In genomic region chr1:68331117-68331865, GRCh38 we compare ENCODE assay signal across 11 cellular contexts.
A peak's percentile ranks its signal among the peaks of the same experiment; 100 is the strongest.
DNase-seq lines count a peak whose midpoint lies in the region; ATAC-seq and TF ChIP-seq lines count a peak whose summit lies in the region.
"Had no signal": no experiment of that assay in that cellular context is flagged by ENCODE, and none has a peak within 500 bp of the region (broad histone marks: within the 10 kb centered on the region; RNA-seq: fewer than 3 reads in every experiment).

No MANE protein-coding gene starts in this region.

- no TSS peak for BruUV-seq in mammary epithelial cell (replicated peaks; lab: Mats Ljungman, UMichigan)

- no peak overlapping the region for H2AFZ ChIP-seq in mammary epithelial cell (ENCODE audit: low read depth, low read length)

- no peak overlapping the region for H3K4me3 ChIP-seq in mammary epithelial cell (replicated peaks in 1 of 3; ENCODE audit: insufficient read depth in 1 of 3, low read depth in 2 of 3, low read length in 3 of 3)
- H3K4me3 ChIP-seq in lung = no peak overlapping the region
- H3K4me3 ChIP-seq in gastrocnemius medialis = no peak overlapping the region
- no peak overlapping the region for H3K4me3 ChIP-seq in effector memory CD4-positive, alpha-beta T cell (ENCODE audit: insufficient read depth, low read depth, low read length, poor library complexity, severe bottlenecking)
- H3K4me3 ChIP-seq: uterus had no signal

- H3K9me3 ChIP-seq in mammary epithelial cell (replicated peaks; ENCODE audit: insufficient read depth, low read length) (no peaks in the 10 kb centered on the region), lung (ENCODE audit: control insufficient read depth in 2 of 2, insufficient read depth in 1 of 2, low read length in 1 of 2) (no peaks in the 10 kb centered on the region), gastrocnemius medialis (no peaks in the 10 kb centered on the region)
- H3K9me3 ChIP-seq in effector memory CD4-positive, alpha-beta T cell (ENCODE audit: control insufficient read depth, low read length) = no peaks in the 10 kb centered on the region
- H3K9me3 ChIP-seq: uterus had no signal

- H3K79me2 ChIP-seq in mammary epithelial cell (ENCODE audit: insufficient read depth, low read length) = no peaks in the 10 kb centered on the region

- H3K4me2 ChIP-seq in mammary epithelial cell (ENCODE audit: insufficient read depth, low read depth, low read length) = no peak overlapping the region

- H3K27ac ChIP-seq in mammary epithelial cell (ENCODE audit: insufficient read depth, low read depth, low read length) (no peak overlapping the region), lung (ENCODE audit: low read depth in 1 of 2, low read length in 1 of 2) (no peak overlapping the region), gastrocnemius medialis (no peak overlapping the region)
- no peak overlapping the region for H3K27ac ChIP-seq in effector memory CD4-positive, alpha-beta T cell (ENCODE audit: insufficient read depth, low read length, poor library complexity, severe bottlenecking)
- H3K27ac ChIP-seq: uterus had no signal

- intact Hi-C loops in mammary epithelial cell (cut with micrococcal nuclease) = loop anchor here (5.0 kb wide), 1 partner anchor 99 kb away; the partner anchor contains the start of gene WLS
- intact Hi-C loops in gastrocnemius medialis (cut with DNase I; ENCODE audit: low total_unique reads) = no loop called here

- peaks cover 2% of the 10 kb centered on the region for H3K27me3 ChIP-seq in mammary epithelial cell (ENCODE audit: insufficient read depth, low read length)
- no peaks in the 10 kb centered on the region for H3K27me3 ChIP-seq in lung (ENCODE audit: control insufficient read depth, insufficient read depth)
- H3K27me3 ChIP-seq in gastrocnemius medialis = no peaks in the 10 kb centered on the region
- no peaks in the 10 kb centered on the region for H3K27me3 ChIP-seq in effector memory CD4-positive, alpha-beta T cell (replicated peaks; ENCODE audit: control insufficient read depth, insufficient read depth, low read length, poor library complexity, severe bottlenecking)
- H3K27me3 ChIP-seq: uterus had no signal

- H4K20me1 ChIP-seq in mammary epithelial cell (ENCODE audit: insufficient read depth, low read length) = no peaks in the 10 kb centered on the region

- dilution Hi-C loops in mammary epithelial cell (cut with HindIII; ENCODE audit: low sequenced_read_pairs) = loop anchor here (25.0 kb wide), 1 partner anchor 469 kb away; no protein-coding TSS in a partner anchor

- TF ChIP-seq POLR2A in gastrocnemius medialis (IDR thresholded peaks at IDR 0.05) = no peak

- ATAC-seq in lung (ENCODE audit: insufficient read depth, low FRiP score) = peak; percentile 34
- no peak for ATAC-seq in gastrocnemius medialis
- ATAC-seq in GM19395 (IDR thresholded peaks at IDR 0.05; ENCODE audit: unreplicated experiment) = no peak

- TF ChIP-seq CTCF in mammary epithelial cell (conservative IDR thresholded peaks at IDR 0.05 in 1 of 2, IDR thresholded peaks at IDR 0.05 in 1 of 2; ENCODE audit: extremely low read depth in 1 of 2, insufficient read depth in 1 of 2, low read depth in 1 of 2, low read length in 2 of 2) (no peak), lung (IDR thresholded peaks at IDR 0.05; ENCODE audit: control extremely low read depth, extremely low read depth) (no peak), gastrocnemius medialis (IDR thresholded peaks at IDR 0.05 in 4 of 5, conservative IDR thresholded peaks at IDR 0.05 in 1 of 5) (no peak)

- DNase-seq in DMS 273 (lab: John Stamatoyannopoulos, UW; ENCODE audit: unreplicated experiment) = peak; percentile 65
- DNase-seq in MV-4-11 (lab: John Stamatoyannopoulos, UW) = peak; percentile 25
- peak; percentile 89 for DNase-seq in mammary epithelial cell
- no peak for DNase-seq in lung (ENCODE audit: low spot score)
- no peak for DNase-seq in gastrocnemius medialis
- DNase-seq in effector memory CD4-positive, alpha-beta T cell = no peak
- no peak for DNase-seq in NAMALWA (ENCODE audit: low spot score)
- DNase-seq: GF-D8, NCI-H2029 treated with DMSO at 0.1 percent for 48 hours, uterus had no signal

- H3K36me3 ChIP-seq in mammary epithelial cell (ENCODE audit: insufficient read depth, low read length) = no peaks in the 10 kb centered on the region
- no peaks in the 10 kb centered on the region for H3K36me3 ChIP-seq in lung (ENCODE audit: control insufficient read depth in 2 of 2, insufficient read depth in 2 of 2, low read length in 2 of 2)
- H3K36me3 ChIP-seq in gastrocnemius medialis = no peaks in the 10 kb centered on the region
- no peaks in the 10 kb centered on the region for H3K36me3 ChIP-seq in effector memory CD4-positive, alpha-beta T cell (ENCODE audit: control insufficient read depth, insufficient read depth, low read length)
- H3K36me3 ChIP-seq: uterus had no signal

- H3K4me1 ChIP-seq in mammary epithelial cell (ENCODE audit: insufficient read depth, low read length) = peaks cover 16% of the 10 kb centered on the region
- no peaks in the 10 kb centered on the region for H3K4me1 ChIP-seq in lung (ENCODE audit: control insufficient read depth in 2 of 2, insufficient read depth in 2 of 2, low read length in 2 of 2)
- peaks cover 0 to 12% of the 10 kb centered on the region in 2 donors for H3K4me1 ChIP-seq in gastrocnemius medialis
- no peaks in the 10 kb centered on the region for H3K4me1 ChIP-seq in effector memory CD4-positive, alpha-beta T cell (ENCODE audit: control insufficient read depth, insufficient read depth, low read length, poor library complexity, severe bottlenecking)
- H3K4me1 ChIP-seq: uterus had no signal

- H3K9ac ChIP-seq in mammary epithelial cell (ENCODE audit: insufficient read depth, low read length) = no peak overlapping the region

- in situ Hi-C loops in mammary epithelial cell (cut with MboI; ENCODE audit: low sequenced_read_pairs in 2 of 2) = loop anchor here (25.0 kb wide), 1 partner anchor 469 kb away; no protein-coding TSS in a partner anchor
- in situ Hi-C loops in gastrocnemius medialis (cut with MboI; ENCODE audit: low sequenced_read_pairs in 4 of 4) = loop anchor here in 2 of 4 donors (10.0 to 25.0 kb wide), 5 partner anchors 469 to 819 kb away; no protein-coding TSS in a partner anchor

- WGBS in mammary epithelial cell (ENCODE audit: low coverage, missing lambda C conversion rate) = 91% methylated on average over 2 of the region's 2 CpGs
- 95 to 98% methylated on average over 2 of the region's 2 CpGs for WGBS in lung, 2 donors

- CTCF ChIA-PET in mammary epithelial cell (lab: Charles Lee; ENCODE audit: low non-redundant PET) = interaction anchor here (0.8 kb wide), 1 partner anchor 211 kb away, joined by 3 read pairs; no protein-coding TSS in a partner anchor

Comparison
In these comparisons a context has a peak if more than half of its experiments do, and no peak if none do; other contexts are left out.
1. DNase-seq: peak in DMS 273 (single experiment), MV-4-11 (single experiment) and mammary epithelial cell (single experiment); none in lung (single experiment), gastrocnemius medialis (0 of 2), effector memory CD4-positive, alpha-beta T cell (0 of 3) and NAMALWA (single experiment).